ENCODE assay signal across 8 cellular contexts in genomic region chr19:19459099-19459498, GRCh38. TPM values are rescaled to one million over a fixed set of nuclear protein-coding genes. Genes with fewer than 3 reads are reported as not detected.
DNase-seq lines count a peak whose midpoint lies in the region; ATAC-seq, FAIRE-seq and TF ChIP-seq lines count a peak whose summit lies in the region.

No MANE protein-coding gene starts in this region.

- peaks cover 94% of the 10 kb centered on the region for H3K79me2 ChIP-seq in MM.1S (ENCODE audit: low read length)

- no peak for TF ChIP-seq CTCF in GM10248 (IDR thresholded peaks at IDR 0.05; ENCODE audit: control extremely low read depth, extremely low read depth, low read depth, missing control alignments)
- no peak for TF ChIP-seq CTCF in MM.1S (IDR thresholded peaks at IDR 0.05; ENCODE audit: low read length)
- no peak for TF ChIP-seq CTCF in gastrocnemius medialis (IDR thresholded peaks at IDR 0.05 in 4 of 5, conservative IDR thresholded peaks at IDR 0.05 in 1 of 5)
- TF ChIP-seq CTCF in D721Med (IDR thresholded peaks at IDR 0.05; ENCODE audit: insufficient read depth, missing control alignments) = no peak

- POLR2A ChIA-PET in GM10248 (lab: Yijun Ruan, JAX) = interaction anchor here (1.7 kb wide), 1 partner anchor 9 kb away, joined by 4 read pairs; no protein-coding TSS in a partner anchor

- H4K20me1 ChIP-seq in MM.1S (ENCODE audit: insufficient read depth, low read length) = peaks cover 51% of the 10 kb centered on the region

- H3K27ac ChIP-seq in MM.1S (ENCODE audit: low read length) = no peak overlapping the region
- H3K27ac ChIP-seq in effector memory CD4-positive, alpha-beta T cell (ENCODE audit: insufficient read depth, low read length, poor library complexity, severe bottlenecking) = peak overlapping the region; percentile 80
- H3K27ac ChIP-seq in gastrocnemius medialis = peak overlapping the region; percentile 58 to 85 (median 80)

- no peak overlapping the region for H3K4me2 ChIP-seq in MM.1S (ENCODE audit: low read depth, low read length)

- intact Hi-C loops in gastrocnemius medialis (cut with DNase I; ENCODE audit: low total_unique reads) = no loop called here

- H3K4me3 ChIP-seq in MM.1S (ENCODE audit: low read length) = no peak overlapping the region
- peak overlapping the region; percentile 28 for H3K4me3 ChIP-seq in effector memory CD4-positive, alpha-beta T cell (ENCODE audit: insufficient read depth, low read depth, low read length, poor library complexity, severe bottlenecking)
- no peak overlapping the region for H3K4me3 ChIP-seq in gastrocnemius medialis

- DNase-seq in GM10248 (ENCODE audit: extremely low spot score) (peak; percentile 61), MM.1S (peak; percentile 12), gastrocnemius medialis (no peak), D721Med (ENCODE audit: insufficient read length, low spot score) (no peak), NCI-H69 (lab: John Stamatoyannopoulos, UW) (no peak), NCI-H748 (lab: John Stamatoyannopoulos, UW; ENCODE audit: unreplicated experiment) (no peak)
- DNase-seq in effector memory CD4-positive, alpha-beta T cell = no peak
- DNase-seq in activated effector memory CD4-positive, alpha-beta T cell treated with anti-CD3 and anti-CD28 coated beads, Interleukin-2, amount 50 U/mL, for 16 hours = no peak

- in situ Hi-C loops in gastrocnemius medialis (cut with MboI; ENCODE audit: low sequenced_read_pairs in 4 of 4) = no loop called here

- H3K9ac ChIP-seq in MM.1S (ENCODE audit: low read length) = no peak overlapping the region

- 0 out of 2 replicates have a peak, but pooled peaks cover 5% of the 10 kb centered on the region for H3F3A ChIP-seq in MM.1S (ENCODE audit: insufficient read depth, low read length)

- no peak for FAIRE-seq in D721Med (lab: Jason Lieb, UNC)

- H3K9me3 ChIP-seq in MM.1S (replicated peaks; ENCODE audit: insufficient read depth, low read length) (no peaks in the 10 kb centered on the region), gastrocnemius medialis (no peaks in the 10 kb centered on the region)
- H3K9me3 ChIP-seq in effector memory CD4-positive, alpha-beta T cell (ENCODE audit: control insufficient read depth, low read length) = no peaks in the 10 kb centered on the region

- H3K36me3 ChIP-seq in MM.1S (replicated peaks; ENCODE audit: insufficient read depth, low read length) (peaks cover 3% of the 10 kb centered on the region; the same call in 1 of the 2 replicates), gastrocnemius medialis (no peaks in the 10 kb centered on the region)
- no peaks in the 10 kb centered on the region for H3K36me3 ChIP-seq in effector memory CD4-positive, alpha-beta T cell (ENCODE audit: control insufficient read depth, insufficient read depth, low read length)

- CTCF ChIA-PET in GM10248 (lab: Yijun Ruan, JAX) = interaction anchor here (0.8 to 6.2 kb wide), 8 partner anchors 12 to 97 kb away, joined by 3 to 31 read pairs (median 4); partner anchors contain the start of gene GATAD2A

- TF ChIP-seq POLR2A in gastrocnemius medialis (IDR thresholded peaks at IDR 0.05) = no peak

- ATAC-seq in gastrocnemius medialis = no peak

- no peak overlapping the region for H2AFZ ChIP-seq in MM.1S (ENCODE audit: low read length)

- H3K27me3 ChIP-seq in MM.1S (replicated peaks; ENCODE audit: insufficient read depth, low read length) (no peaks in the 10 kb centered on the region), gastrocnemius medialis (no peaks in the 10 kb centered on the region)
- H3K27me3 ChIP-seq in effector memory CD4-positive, alpha-beta T cell (replicated peaks; ENCODE audit: control insufficient read depth, insufficient read depth, low read length, poor library complexity, severe bottlenecking) = no peaks in the 10 kb centered on the region

- H3K9me2 ChIP-seq in MM.1S (replicated peaks; ENCODE audit: insufficient read depth, low read length) = no peaks in the 10 kb centered on the region

- H3K4me1 ChIP-seq in MM.1S (ENCODE audit: low read length) = peaks cover 5% of the 10 kb centered on the region; the same call in 1 of the 2 replicates
- peaks cover 74% of the 10 kb centered on the region for H3K4me1 ChIP-seq in effector memory CD4-positive, alpha-beta T cell (ENCODE audit: control insufficient read depth, insufficient read depth, low read length, poor library complexity, severe bottlenecking)
- H3K4me1 ChIP-seq in gastrocnemius medialis = peaks cover 58 to 59% of the 10 kb centered on the region in 2 donors

RNA-seq across cellular contexts. Expression of gene GATAD2A, which starts 53.6 kb away (rescaled TPM):
- total RNA-seq in gastrocnemius medialis = 10 to 100 TPM; 17.7 to 51.4 (median 40.1) TPM

RNA-seq across cellular contexts. Expression of gene TSSK6, which starts 56.2 kb away (rescaled TPM):
- 1 to 10 TPM in 1 of 4 donors, under 1 TPM in 1, not detected in 2; 0.80 to 1.7 TPM for total RNA-seq in gastrocnemius medialis

RNA-seq across cellular contexts. Expression of gene NDUFA13, which starts 56.9 kb away (rescaled TPM):
- total RNA-seq in gastrocnemius medialis = 100 to 1,000 TPM in 1 of 4 donors, 10 to 100 TPM in 3; 41.8 to 201 (median 50.5) TPM

Comparison
In these comparisons a context has a peak if more than half of its experiments do, and no peak if none do; other contexts are left out.
1. DNase-seq: peak in GM10248 (single experiment) and MM.1S (single experiment); none in effector memory CD4-positive, alpha-beta T cell (0 of 3), gastrocnemius medialis (0 of 2), D721Med (single experiment), activated effector memory CD4-positive, alpha-beta T cell treated with anti-CD3 and anti-CD28 coated beads, Interleukin-2, amount 50 U/mL, for 16 hours (single experiment), NCI-H69 (single experiment) and NCI-H748 (single experiment).